Comparison of ENCODE assay signal across 24 cellular contexts in genomic region chr15:64014995-64015394, GRCh38. TPM values are rescaled to one million over a fixed set of nuclear protein-coding genes. Genes with fewer than 3 reads are reported as not detected.
DNase-seq lines count a peak whose midpoint lies in the region; ATAC-seq and TF ChIP-seq lines count a peak whose summit lies in the region.
"Had no signal": no experiment of that assay in that cellular context is flagged by ENCODE, and none has a peak within 500 bp of the region (broad histone marks: within the 10 kb centered on the region; RNA-seq: fewer than 3 reads in every experiment).

No MANE protein-coding gene starts in this region.

- H3K9me3 Mint-ChIP-seq in CD4-positive, CD25-positive, alpha-beta regulatory T cell: peaks cover 0 to 2% (median 0%) of the 10 kb centered on the region in 7 donors
- peaks cover 2% of the 10 kb centered on the region for H3K9me3 Mint-ChIP-seq in activated CD8-positive, alpha-beta memory T cell treated with anti-CD3 and anti-CD28 coated beads, Interleukin-2, amount 10 ng/mL, durations not matched to agents 7 days and 5 days (ENCODE audit: low read depth)
- H3K9me3 Mint-ChIP-seq in GM23338: no peaks in the 10 kb centered on the region
- H3K9me3 Mint-ChIP-seq: CD8-positive, alpha-beta T cell; neural crest cell had no signal

- H3K4me1 ChIP-seq in CD4-positive, CD25-positive, alpha-beta regulatory T cell (ENCODE audit: control insufficient read depth, insufficient read depth, low read length, poor library complexity, severe bottlenecking): peaks cover 13% of the 10 kb centered on the region
- H3K4me1 ChIP-seq in gastrocnemius medialis (peaks cover 97% of the 10 kb centered on the region in 2 donors), GM23338 (ENCODE audit: insufficient read depth) (no peaks in the 10 kb centered on the region), GM23248 (ENCODE audit: insufficient read depth) (peaks cover 57% of the 10 kb centered on the region)

- 67 to 72% methylated on average over 5 of the region's 5 CpGs for WGBS in GM23248 (ENCODE audit: low coverage in 1 of 2, low lambda C conversion rate in 2 of 2, missing lambda C conversion rate in 2 of 2), 2 experiments

- TF ChIP-seq POLR2A in gastrocnemius medialis (IDR thresholded peaks at IDR 0.05): no peak

- H4K20me1 ChIP-seq in GM23338 (replicated peaks; ENCODE audit: insufficient read depth) (no peaks in the 10 kb centered on the region), GM23248 (ENCODE audit: insufficient read depth) (no peaks in the 10 kb centered on the region)

- intact Hi-C loops in left ventricle myocardium superior (cut with micrococcal nuclease) (no loop called here), gastrocnemius medialis (cut with DNase I; ENCODE audit: low total_unique reads) (loop anchor here (5.0 kb wide), 2 partner anchors 48 to 82 kb away; partner anchors contain the start of gene SNX1)

- no peaks in the 10 kb centered on the region for H3K36me3 ChIP-seq in CD4-positive, CD25-positive, alpha-beta regulatory T cell (ENCODE audit: control insufficient read depth, insufficient read depth, low read length)
- H3K36me3 ChIP-seq in gastrocnemius medialis: no peaks in the 10 kb centered on the region
- no peaks in the 10 kb centered on the region for H3K36me3 ChIP-seq in GM23338 (ENCODE audit: insufficient read depth)
- no peaks in the 10 kb centered on the region for H3K36me3 ChIP-seq in GM23248 (ENCODE audit: low read depth)
- H3K36me3 ChIP-seq: cardiac muscle cell, prostate gland, SJCRH30 had no signal

- H3K9me2 ChIP-seq in GM23338 (ENCODE audit: insufficient read depth): 0 out of 2 replicates have a peak, but pooled peaks cover 3% of the 10 kb centered on the region
- H3K9me2 ChIP-seq in GM23248 (ENCODE audit: insufficient read depth): no peaks in the 10 kb centered on the region

- CTCF ChIA-PET in activated CD8-positive, alpha-beta memory T cell treated with anti-CD3 and anti-CD28 coated beads, Interleukin-2, amount 10 ng/mL, durations not matched to agents 7 days and 5 days (lab: Charles Lee): interaction anchor here (0.8 to 2.4 kb wide), 2 partner anchors 14 to 44 kb away, joined by 3 to 8 read pairs; no protein-coding TSS in a partner anchor

- no peaks in the 10 kb centered on the region for H3K79me2 ChIP-seq in GM23338 (replicated peaks; ENCODE audit: insufficient read depth)
- no peaks in the 10 kb centered on the region for H3K79me2 ChIP-seq in GM23248 (ENCODE audit: insufficient read depth)

- in situ Hi-C loops in gastrocnemius medialis (cut with MboI; ENCODE audit: low sequenced_read_pairs in 4 of 4): no loop called here
- in situ Hi-C loops in GM23248 (cut with MboI): no loop called here

- DNase-seq in CD4-positive, CD25-positive, alpha-beta regulatory T cell: no peak
- DNase-seq in left ventricle myocardium superior: peak; percentile 80
- DNase-seq in gastrocnemius medialis: peak; percentile 80 to 91
- DNase-seq in activated CD8-positive, alpha-beta memory T cell treated with anti-CD3 and anti-CD28 coated beads, Interleukin-2, amount 10 ng/mL, durations not matched to agents 7 days and 5 days: no peak
- DNase-seq in GM23338 (ENCODE audit: low spot score): no peak
- no peak for DNase-seq in GM23248
- DNase-seq: ACHN; activated CD4-positive, alpha-beta T cell treated with anti-CD3 and anti-CD28 coated beads for 48 hours; activated gamma-delta T cell; amniotic stem cell; CD8-positive, alpha-beta T cell; foreskin melanocyte; GOT3; NCI-H1436 treated with DMSO at 0.1 percent for 48 hours; NCI-H69; SJCRH30; stimulated activated CD4-positive, alpha-beta T cell treated with anti-CD3 and anti-CD28 coated beads, Interleukin-12 subunit alpha, Interleukin-12 subunit beta, amount 100 ng/mL, for 4 hours had no signal

- no peak overlapping the region for H3K4me3 ChIP-seq in CD4-positive, CD25-positive, alpha-beta regulatory T cell (ENCODE audit: low read depth, low read length)
- H3K4me3 ChIP-seq in gastrocnemius medialis: no peak overlapping the region
- H3K4me3 ChIP-seq in GM23338: no peak overlapping the region
- no peak overlapping the region for H3K4me3 ChIP-seq in GM23248
- H3K4me3 ChIP-seq: cardiac muscle cell, GM12878, prostate gland, SJCRH30, vagina had no signal

- no peak overlapping the region for H3K4me2 ChIP-seq in GM23338
- no peak overlapping the region for H3K4me2 ChIP-seq in GM23248 (ENCODE audit: unreplicated experiment)

- no peak for ATAC-seq in CD4-positive, CD25-positive, alpha-beta regulatory T cell (ENCODE audit: low read depth in 2 of 2)
- ATAC-seq in left ventricle myocardium superior (peak; percentile 75), gastrocnemius medialis (peak; percentile 53 to 60), GM23338 (no peak), HG02852 (IDR thresholded peaks at IDR 0.05; ENCODE audit: unreplicated experiment) (no peak)
- no peak for ATAC-seq in activated CD8-positive, alpha-beta memory T cell treated with anti-CD3 and anti-CD28 coated beads, Interleukin-2, amount 10 ng/mL, durations not matched to agents 7 days and 5 days
- ATAC-seq: CD8-positive, alpha-beta T cell; GM12878 had no signal

- H3K27ac ChIP-seq in CD4-positive, CD25-positive, alpha-beta regulatory T cell (ENCODE audit: insufficient read depth, low read length, poor library complexity, severe bottlenecking): no peak overlapping the region
- H3K27ac ChIP-seq in VCaP (peak overlapping the region; percentile 43), gastrocnemius medialis (peak overlapping the region; percentile 84 to 94 (median 90)), GM23338 (ENCODE audit: low read depth) (no peak overlapping the region), GM23248 (no peak overlapping the region)
- H3K27ac ChIP-seq: cardiac muscle cell, prostate gland, SJCRH30, vagina had no signal

- H3K27me3 ChIP-seq in CD4-positive, CD25-positive, alpha-beta regulatory T cell (ENCODE audit: control insufficient read depth, insufficient read depth, low read length): no peaks in the 10 kb centered on the region
- H3K27me3 ChIP-seq in gastrocnemius medialis (no peaks in the 10 kb centered on the region), GM23338 (ENCODE audit: insufficient read depth) (no peaks in the 10 kb centered on the region), GM23248 (replicated peaks; ENCODE audit: insufficient read depth) (no peaks in the 10 kb centered on the region)
- H3K27me3 ChIP-seq: cardiac muscle cell, SJCRH30, vagina had no signal

- no peaks in the 10 kb centered on the region for H3K36me3 Mint-ChIP-seq in CD4-positive, CD25-positive, alpha-beta regulatory T cell
- peaks cover 11% of the 10 kb centered on the region for H3K36me3 Mint-ChIP-seq in activated CD8-positive, alpha-beta memory T cell treated with anti-CD3 and anti-CD28 coated beads, Interleukin-2, amount 10 ng/mL, durations not matched to agents 7 days and 5 days
- H3K36me3 Mint-ChIP-seq in GM23338 (ENCODE audit: low read depth): no peaks in the 10 kb centered on the region
- H3K36me3 Mint-ChIP-seq: CD8-positive, alpha-beta T cell had no signal

- H3K9me3 ChIP-seq in CD4-positive, CD25-positive, alpha-beta regulatory T cell (ENCODE audit: control insufficient read depth in 2 of 2, low read length in 2 of 2): no peaks in the 10 kb centered on the region
- H3K9me3 ChIP-seq in gastrocnemius medialis: no peaks in the 10 kb centered on the region
- no peaks in the 10 kb centered on the region for H3K9me3 ChIP-seq in GM23248 (ENCODE audit: low read depth)
- H3K9me3 ChIP-seq: prostate gland, SJCRH30, vagina had no signal

- H3F3A ChIP-seq in GM23338 (replicated peaks; ENCODE audit: low read depth) (no peaks in the 10 kb centered on the region), GM23248 (ENCODE audit: insufficient read depth) (peaks cover 39% of the 10 kb centered on the region)

- H3K9ac ChIP-seq in GM23248: no peak overlapping the region

- H3K27me3 Mint-ChIP-seq in CD4-positive, CD25-positive, alpha-beta regulatory T cell: no peaks in the 10 kb centered on the region
- no peaks in the 10 kb centered on the region for H3K27me3 Mint-ChIP-seq in activated CD8-positive, alpha-beta memory T cell treated with anti-CD3 and anti-CD28 coated beads, Interleukin-2, amount 10 ng/mL, durations not matched to agents 7 days and 5 days
- peaks cover 2% of the 10 kb centered on the region for H3K27me3 Mint-ChIP-seq in GM23338 (ENCODE audit: insufficient read depth, low read depth, poor library complexity)

- no peak for TF ChIP-seq CTCF in VCaP (conservative IDR thresholded peaks at IDR 0.05)
- no peak for TF ChIP-seq CTCF in gastrocnemius medialis (IDR thresholded peaks at IDR 0.05 in 4 of 5, conservative IDR thresholded peaks at IDR 0.05 in 1 of 5)
- TF ChIP-seq CTCF in GM23338 (conservative IDR thresholded peaks at IDR 0.05; ENCODE audit: low read depth in 2 of 2): no peak

- no peak overlapping the region for H2AFZ ChIP-seq in GM23338
- no peak overlapping the region for H2AFZ ChIP-seq in GM23248

- H3K4me3 Mint-ChIP-seq in CD4-positive, CD25-positive, alpha-beta regulatory T cell: no peak overlapping the region
- H3K4me3 Mint-ChIP-seq in activated CD8-positive, alpha-beta memory T cell treated with anti-CD3 and anti-CD28 coated beads, Interleukin-2, amount 10 ng/mL, durations not matched to agents 7 days and 5 days: no peak overlapping the region
- no peak overlapping the region for H3K4me3 Mint-ChIP-seq in GM23338
- H3K4me3 Mint-ChIP-seq: CD8-positive, alpha-beta T cell; neural crest cell had no signal

- H3K4me1 Mint-ChIP-seq in CD4-positive, CD25-positive, alpha-beta regulatory T cell: peaks cover 6 to 17% (median 11%) of the 10 kb centered on the region in 4 donors
- peaks cover 49% of the 10 kb centered on the region for H3K4me1 Mint-ChIP-seq in activated CD8-positive, alpha-beta memory T cell treated with anti-CD3 and anti-CD28 coated beads, Interleukin-2, amount 10 ng/mL, durations not matched to agents 7 days and 5 days
- peaks cover 13% of the 10 kb centered on the region for H3K4me1 Mint-ChIP-seq in GM23338
- H3K4me1 Mint-ChIP-seq: neural crest cell had no signal

- H3K27ac Mint-ChIP-seq in CD4-positive, CD25-positive, alpha-beta regulatory T cell: peak overlapping the region in 2 of 3 donors; percentile 38 to 59
- no peak overlapping the region for H3K27ac Mint-ChIP-seq in activated CD8-positive, alpha-beta memory T cell treated with anti-CD3 and anti-CD28 coated beads, Interleukin-2, amount 10 ng/mL, durations not matched to agents 7 days and 5 days
- no peak overlapping the region for H3K27ac Mint-ChIP-seq in GM23338
- H3K27ac Mint-ChIP-seq: CD8-positive, alpha-beta T cell had no signal

TF ChIP-seq in GM23338, 12 proteins besides CTCF, POLR2A, EP300 and RAD21 (continues in another document):
- TF ChIP-seq ZNF331 (CRISPR knock-in tag; IDR thresholded peaks at IDR 0.05; ENCODE audit: low read depth): no peak

RNA-seq across cellular contexts. Expression of gene DAPK2, which starts 31.3 kb away (rescaled TPM):
- 0.72 TPM for total RNA-seq in CD4-positive, CD25-positive, alpha-beta regulatory T cell
- not detected for polyA plus RNA-seq in CD4-positive, CD25-positive, alpha-beta regulatory T cell
- total RNA-seq in left ventricle myocardium superior: 43.4 TPM
- total RNA-seq in gastrocnemius medialis: 10 to 100 TPM; 28.5 to 70.8 (median 52.7) TPM
- 10 to 100 TPM; 14.1 to 15.0 TPM for total RNA-seq in activated CD8-positive, alpha-beta memory T cell treated with anti-CD3 and anti-CD28 coated beads, Interleukin-2, amount 10 ng/mL, durations not matched to agents 7 days and 5 days
- 3.1 and 3.9 TPM in 2 replicates for total RNA-seq in GM23338 (2014; rRNA removed; shearing (Covaris generic))
- polyA plus RNA-seq in GM23338 (2016; fragmentation: Nextera tagmentation; extraction: Ambion mirVana): 1.6 and 2.2 TPM in 2 replicates
- total RNA-seq in GM23248 (2014; rRNA removed; shearing (Covaris generic)): 2.1 and 7.5 TPM in 2 replicates
- polyA plus RNA-seq in GM23248 (2016; fragmentation: Nextera tagmentation; extraction: Ambion mirVana): 5.2 and 5.8 TPM in 2 replicates

Comparison
In these comparisons a context has a peak if more than half of its experiments do, and no peak if none do; other contexts are left out.
1. ATAC-seq: peak in left ventricle myocardium superior (single experiment) and gastrocnemius medialis (2 of 2); none in CD4-positive, CD25-positive, alpha-beta regulatory T cell (0 of 2), activated CD8-positive, alpha-beta memory T cell treated with anti-CD3 and anti-CD28 coated beads, Interleukin-2, amount 10 ng/mL, durations not matched to agents 7 days and 5 days (single experiment), GM23338 (single experiment) and HG02852 (single experiment).
2. DNase-seq: peak in left ventricle myocardium superior (single experiment) and gastrocnemius medialis (2 of 2); none in CD4-positive, CD25-positive, alpha-beta regulatory T cell (0 of 3), activated CD8-positive, alpha-beta memory T cell treated with anti-CD3 and anti-CD28 coated beads, Interleukin-2, amount 10 ng/mL, durations not matched to agents 7 days and 5 days (single experiment), GM23338 (single experiment) and GM23248 (single experiment).
3. H3K27ac ChIP-seq: peak in VCaP (single experiment) and gastrocnemius medialis (4 of 4); none in CD4-positive, CD25-positive, alpha-beta regulatory T cell (single experiment), GM23338 (single experiment) and GM23248 (single experiment).
4. H3K27ac Mint-ChIP-seq: peak in CD4-positive, CD25-positive, alpha-beta regulatory T cell (2 of 3); none in activated CD8-positive, alpha-beta memory T cell treated with anti-CD3 and anti-CD28 coated beads, Interleukin-2, amount 10 ng/mL, durations not matched to agents 7 days and 5 days (single experiment) and GM23338 (single experiment).